1 cellular context compared by ENCODE assay signal in the genomic region with DNA sequence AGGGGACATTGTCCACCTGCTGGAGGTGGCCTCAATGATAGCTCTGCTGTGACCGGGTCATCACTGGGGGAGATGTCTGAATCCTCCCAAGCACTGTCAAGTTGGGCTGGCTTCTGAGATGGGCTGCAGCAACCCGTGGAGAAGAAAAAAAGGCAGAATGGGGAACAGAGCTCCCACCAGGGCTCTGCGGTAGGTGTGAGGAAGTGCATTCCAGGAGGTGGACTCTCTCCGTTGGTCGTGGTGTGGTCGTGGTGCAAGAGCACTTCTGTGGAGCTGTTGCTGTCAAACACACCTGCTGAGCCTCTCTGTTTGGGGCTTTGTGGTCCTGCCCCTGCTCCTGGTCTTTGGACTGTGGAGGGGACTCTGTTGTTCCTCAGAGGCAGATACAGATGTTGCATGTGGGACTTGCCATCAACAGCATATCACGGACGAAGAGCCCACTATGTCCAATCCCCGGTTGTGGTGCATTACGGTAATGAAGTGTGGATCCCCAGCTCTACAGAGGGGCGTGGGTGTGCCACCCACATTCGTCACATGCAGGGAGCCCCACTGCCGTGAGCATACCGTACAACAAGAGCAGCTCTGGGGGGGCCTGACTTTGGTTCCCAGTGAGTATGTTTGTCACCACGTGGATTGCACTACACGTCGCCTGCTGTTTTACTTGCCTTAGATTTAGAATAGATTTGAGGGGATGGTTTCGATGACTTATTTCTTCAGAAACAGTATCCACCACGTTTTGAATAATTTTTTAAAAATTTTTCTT.
TF ChIP-seq lines count a peak whose summit lies in the region.

No MANE protein-coding gene starts in this region.

TF ChIP-seq in H1, 55 proteins besides CTCF, POLR2A, EP300 and RAD21:
- TF ChIP-seq, protein P1, sequence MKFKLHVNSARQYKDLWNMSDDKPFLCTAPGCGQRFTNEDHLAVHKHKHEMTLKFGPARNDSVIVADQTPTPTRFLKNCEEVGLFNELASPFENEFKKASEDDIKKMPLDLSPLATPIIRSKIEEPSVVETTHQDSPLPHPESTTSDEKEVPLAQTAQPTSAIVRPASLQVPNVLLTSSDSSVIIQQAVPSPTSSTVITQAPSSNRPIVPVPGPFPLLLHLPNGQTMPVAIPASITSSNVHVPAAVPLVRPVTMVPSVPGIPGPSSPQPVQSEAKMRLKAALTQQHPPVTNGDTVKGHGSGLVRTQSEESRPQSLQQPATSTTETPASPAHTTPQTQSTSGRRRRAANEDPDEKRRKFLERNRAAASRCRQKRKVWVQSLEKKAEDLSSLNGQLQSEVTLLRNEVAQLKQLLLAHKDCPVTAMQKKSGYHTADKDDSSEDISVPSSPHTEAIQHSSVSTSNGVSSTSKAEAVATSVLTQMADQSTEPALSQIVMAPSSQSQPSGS (IDR thresholded peaks at IDR 0.05; ENCODE audit: low read length), result no peak
- no peak for TF ChIP-seq SIX5 (IDR thresholded peaks at IDR 0.05; ENCODE audit: low read depth, low read length)
- TF ChIP-seq TEAD4 (IDR thresholded peaks at IDR 0.05; ENCODE audit: low read depth, low read length), result no peak
- no peak for TF ChIP-seq SAP30 (IDR thresholded peaks at IDR 0.05; ENCODE audit: insufficient read depth, insufficient replicate concordance, low read length)
- no peak for TF ChIP-seq SIRT6 (IDR thresholded peaks at IDR 0.05; ENCODE audit: low read length)
- no peak for TF ChIP-seq CHD1 (IDR thresholded peaks at IDR 0.05; ENCODE audit: low read depth, low read length)
- TF ChIP-seq RNF2 (IDR thresholded peaks at IDR 0.05; ENCODE audit: borderline replicate concordance, low read depth, low read length, missing control alignments, poor library complexity, severe bottlenecking), result no peak
- no peak for TF ChIP-seq E2F6 (IDR thresholded peaks at IDR 0.05)
- no peak for TF ChIP-seq SUZ12 (IDR thresholded peaks at IDR 0.05; ENCODE audit: low read length)
- no peak for TF ChIP-seq JUND (IDR thresholded peaks at IDR 0.05; ENCODE audit: low read length)
- no peak for TF ChIP-seq KDM5A (IDR thresholded peaks at IDR 0.05; ENCODE audit: low read length)
- no peak for TF ChIP-seq NANOG (IDR thresholded peaks at IDR 0.05; ENCODE audit: insufficient read depth, low read depth, low read length, poor library complexity, severe bottlenecking)
- no peak for TF ChIP-seq RBBP5 (IDR thresholded peaks at IDR 0.05; ENCODE audit: borderline replicate concordance, low read depth, low read length)
TF ChIP-seq in H1: peak in this region for 0.
